ENCODE assay signal across 18 cellular contexts in the genomic region with DNA sequence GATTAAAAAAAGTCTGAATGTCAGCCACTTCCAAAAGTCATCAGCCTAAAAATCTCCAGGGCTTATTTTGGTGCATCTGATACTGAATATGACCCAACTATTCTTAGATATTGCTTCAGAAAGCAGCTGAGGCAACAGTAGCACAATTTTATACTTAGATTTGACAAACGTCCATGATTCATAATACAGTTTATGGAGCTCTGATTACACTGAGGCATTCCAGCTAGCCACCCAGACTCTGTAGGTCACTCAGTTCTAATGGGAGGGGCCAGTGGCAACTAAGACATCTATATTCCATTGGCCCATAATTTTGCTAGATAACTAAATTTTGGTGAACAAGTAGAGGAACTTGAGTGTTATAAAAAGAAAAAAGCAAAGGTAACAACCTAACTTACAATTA. TPM values are rescaled to one million over a fixed set of nuclear protein-coding genes. Genes with fewer than 3 reads are reported as not detected.
A peak's percentile ranks its signal among the peaks of the same experiment; 100 is the strongest.
DNase-seq lines count a peak whose midpoint lies in the region; ATAC-seq and TF ChIP-seq lines count a peak whose summit lies in the region.
"Had no signal": no experiment of that assay in that cellular context is flagged by ENCODE, and none has a peak within 500 bp of the region (broad histone marks: within the 10 kb centered on the region; RNA-seq: fewer than 3 reads in every experiment).

No MANE protein-coding gene starts in this region.

- H3K36me3 ChIP-seq in BJ (ENCODE audit: control insufficient read depth, insufficient read depth, low read length) (no peaks in the 10 kb centered on the region), ascending aorta (no peaks in the 10 kb centered on the region)
- H3K36me3 ChIP-seq: HAP-1 had no signal

- peaks cover 0 to 8% of the 10 kb centered on the region in 2 donors for H3K4me1 ChIP-seq in ascending aorta

- TF ChIP-seq CTCF in BJ (IDR thresholded peaks at IDR 0.05; ENCODE audit: insufficient read depth, low read depth, low read length) (no peak), cardiac fibroblast (IDR thresholded peaks at IDR 0.05; ENCODE audit: low read depth, low read length) (no peak), ascending aorta (IDR thresholded peaks at IDR 0.05) (no peak)

- H3K27me3 ChIP-seq in BJ (ENCODE audit: control insufficient read depth, insufficient read depth, low read length) (no peaks in the 10 kb centered on the region), ascending aorta (no peaks in the 10 kb centered on the region)
- H3K27me3 ChIP-seq: dorsolateral prefrontal cortex had no signal

- no peak for ATAC-seq in HG02884 (IDR thresholded peaks at IDR 0.05; ENCODE audit: unreplicated experiment)
- no peak for ATAC-seq in HG02973 (IDR thresholded peaks at IDR 0.05; ENCODE audit: unreplicated experiment)
- ATAC-seq: natural killer cell treated with Interleukin-12 subunit alpha and Interleukin-12 subunit beta and Interleukin-15 and Interleukin-18, amount 100 ng/mL, for 72 hours; sciatic nerve had no signal

- no peaks in the 10 kb centered on the region for H3K9me3 ChIP-seq in ascending aorta
- H3K9me3 ChIP-seq: HAP-1 had no signal

- peak; percentile 54 for DNase-seq in BJ (ENCODE audit: low read depth)
- peak; percentile 93 for DNase-seq in LHCN-M2 (ENCODE audit: low read depth)
- DNase-seq in cardiac fibroblast (ENCODE audit: low read depth in 2 of 2), result peak; percentile 39 to 83
- peak; percentile 92 for DNase-seq in myocyte (ENCODE audit: low read depth)
- DNase-seq in ascending aorta (ENCODE audit: low spot score in 2 of 2), result no peak
- no peak for DNase-seq in midbrain (lab: John Stamatoyannopoulos, UW)
- DNase-seq: activated CD4-positive, CD25-positive, alpha-beta regulatory T cell treated with anti-CD3 and anti-CD28 coated beads, Interleukin-2, amount 50 U/mL, for 72 hours; activated naive CD8-positive, alpha-beta T cell treated with anti-CD3 and anti-CD28 coated beads, Interleukin-2, amount 10 ng/mL, durations not matched to agents 7 days and 5 days; activated T-cell treated with anti-CD3 and anti-CD28 coated beads for 4 hours; dorsolateral prefrontal cortex; GDM1; NCI-H2171 had no signal

- H3K4me3 ChIP-seq in BJ (ENCODE audit: low read depth, low read length), result no peak overlapping the region
- no peak overlapping the region for H3K4me3 ChIP-seq in cardiac fibroblast (replicated peaks in 1 of 2; ENCODE audit: low read depth in 2 of 2, low read length in 2 of 2)
- no peak overlapping the region for H3K4me3 ChIP-seq in ascending aorta
- H3K4me3 ChIP-seq: dorsolateral prefrontal cortex, HAP-1 had no signal

- POLR2A ChIA-PET in BJ (lab: Charles Lee), result no interaction called here

- intact Hi-C loops in ascending aorta (cut with DNase I), result loop anchor here (1.0 to 5.0 kb wide), 2 partner anchors 10 to 33 kb away; a partner anchor contains a TSS

- peak overlapping the region in 1 of 2 donors; percentile 79 for H3K27ac ChIP-seq in ascending aorta

- CTCF ChIA-PET in BJ (lab: Yijun Ruan, JAX), result interaction anchor here (1.0 kb wide), 1 partner anchor 28 kb away, joined by 3 read pairs; no protein-coding TSS in a partner anchor

RNA-seq across cellular contexts. Expression of a gene that starts 10.3 kb away (rescaled TPM):
- polyA plus RNA-seq in BJ (2011; rRNA removed), result 0.07 and 0.17 TPM in 2 replicates
- polyA minus RNA-seq in BJ (2011; rRNA and poly(A)+ RNA removed), result 0.19 TPM in 1 of 2 replicates, not detected in the other
- 0.11 TPM in 1 of 2 replicates, not detected in the other for total RNA-seq in LHCN-M2 (2014; rRNA removed)
- 0.13 TPM for polyA plus RNA-seq in LHCN-M2 (2012)
- 1.3 TPM in 1 of 2 replicates, not detected in the other for total RNA-seq in myocyte
- polyA plus RNA-seq in myocyte (2012), result 0.38 TPM
- total RNA-seq in ascending aorta, result not detected
- total RNA-seq: activated naive CD8-positive, alpha-beta T cell treated with anti-CD3 and anti-CD28 coated beads, Interleukin-2, amount 10 ng/mL, durations not matched to agents 7 days and 5 days; glomerular endothelial cell; natural killer cell treated with Interleukin-12 subunit alpha and Interleukin-12 subunit beta and Interleukin-15 and Interleukin-18, amount 100 ng/mL, for 72 hours; sciatic nerve had no signal

Comparison
In these comparisons a context has a peak if more than half of its experiments do, and no peak if none do; other contexts are left out.
1. DNase-seq: peak in BJ (single experiment), LHCN-M2 (single experiment), cardiac fibroblast (2 of 2) and myocyte (single experiment); none in ascending aorta (0 of 2) and midbrain (single experiment).